29 cellular contexts compared by ENCODE assay signal in the genomic region with DNA sequence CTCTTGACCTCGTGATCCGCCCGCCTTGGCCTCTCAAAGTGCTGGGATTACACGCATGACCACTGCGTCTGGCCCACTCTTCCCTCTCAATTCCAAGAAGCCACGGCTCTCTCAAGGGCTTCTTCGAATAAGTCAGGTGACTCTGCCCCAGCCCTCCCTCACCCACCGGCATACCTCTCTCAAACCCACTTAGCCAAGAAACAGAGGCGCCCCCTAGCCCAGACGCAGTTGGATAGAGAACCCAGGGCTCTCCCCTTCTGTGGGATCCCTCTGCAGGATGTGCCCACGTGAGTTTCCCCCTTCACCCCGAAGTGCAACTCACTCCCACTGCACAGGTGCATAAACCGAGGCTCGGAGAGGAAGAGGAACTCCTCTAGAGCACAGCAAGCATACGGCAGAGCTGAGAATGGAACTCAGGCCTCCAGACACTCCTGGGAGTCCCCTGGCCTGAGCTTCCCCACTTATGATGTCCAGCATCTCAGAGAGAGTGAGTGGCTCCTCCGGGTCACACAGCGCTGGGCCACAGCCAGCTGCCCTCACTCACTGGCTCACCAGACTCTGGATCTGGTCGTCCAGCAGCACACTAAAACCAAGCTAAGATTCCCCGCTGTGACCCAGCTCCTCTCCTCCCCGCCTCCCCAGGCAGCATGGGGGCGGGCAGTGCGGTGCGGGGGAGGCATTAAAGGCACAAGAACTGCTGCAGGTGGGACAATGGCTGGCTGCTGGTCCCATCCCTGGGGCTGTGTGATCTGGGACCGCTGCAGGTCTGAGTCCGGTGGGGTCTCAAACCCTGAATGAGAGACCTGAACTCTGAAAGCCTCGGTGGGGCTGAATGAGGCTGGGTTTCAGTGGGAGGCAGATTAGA. TPM values are rescaled to one million over a fixed set of nuclear protein-coding genes. Genes with fewer than 3 reads are reported as not detected.
DNase-seq lines count a peak whose midpoint lies in the region; ATAC-seq and TF ChIP-seq lines count a peak whose summit lies in the region.
"Had no signal": no experiment of that assay in that cellular context is flagged by ENCODE, and none has a peak within 500 bp of the region (broad histone marks: within the 10 kb centered on the region; RNA-seq: fewer than 3 reads in every experiment).

No MANE protein-coding gene starts in this region.

- H3K36me3 ChIP-seq in CD4-positive, CD25-positive, alpha-beta regulatory T cell (ENCODE audit: control insufficient read depth, insufficient read depth, low read length), result no peaks in the 10 kb centered on the region
- H3K36me3 ChIP-seq in HEK293 (ENCODE audit: control insufficient read depth in 2 of 2, insufficient read depth in 1 of 2, low read length in 2 of 2), result peaks cover 0 to 32% of the 10 kb centered on the region in 2 experiments; a peak in 2 of 3 replicates
- H3K36me3 ChIP-seq: prostate gland had no signal

- ATAC-seq in CD4-positive, CD25-positive, alpha-beta regulatory T cell (ENCODE audit: low read depth in 2 of 2), result no peak
- no peak for ATAC-seq in HG03342 (IDR thresholded peaks at IDR 0.05; ENCODE audit: unreplicated experiment)
- ATAC-seq: activated naive CD8-positive, alpha-beta T cell treated with anti-CD3 and anti-CD28 coated beads, Interleukin-2, amount 50 U/mL, for 24 hours; naive thymus-derived CD4-positive, alpha-beta T cell had no signal

- H3K4me1 ChIP-seq in CD4-positive, CD25-positive, alpha-beta regulatory T cell (ENCODE audit: control insufficient read depth, insufficient read depth, low read length, poor library complexity, severe bottlenecking), result peaks cover 4% of the 10 kb centered on the region
- H3K4me1 ChIP-seq in HEK293 (ENCODE audit: control insufficient read depth, insufficient read depth, low read length), result no peaks in the 10 kb centered on the region
- H3K4me1 ChIP-seq: prostate gland had no signal

- no peak overlapping the region for H3K4me3 ChIP-seq in CD4-positive, CD25-positive, alpha-beta regulatory T cell (ENCODE audit: low read depth, low read length)
- no peak overlapping the region for H3K4me3 ChIP-seq in HEK293 (ENCODE audit: low read depth, low read length)
- H3K4me3 ChIP-seq: prostate gland had no signal

- H3K27me3 Mint-ChIP-seq in CD4-positive, CD25-positive, alpha-beta regulatory T cell, result no peaks in the 10 kb centered on the region
- no peaks in the 10 kb centered on the region for H3K27me3 Mint-ChIP-seq in dendritic cell treated with granulocyte-macrophage colony-stimulating factor and Interleukin-4, amounts not matched to agents 40 ng/mL and 50 ng/mL, for 4 days
- no peaks in the 10 kb centered on the region for H3K27me3 Mint-ChIP-seq in nephron progenitor cell (ENCODE audit: low read depth, poor library complexity)
- H3K27me3 Mint-ChIP-seq: activated naive CD8-positive, alpha-beta T cell treated with anti-CD3 and anti-CD28 coated beads, Interleukin-2, amount 50 U/mL, for 24 hours; CD4-positive, alpha-beta memory T cell; naive thymus-derived CD4-positive, alpha-beta T cell; type B pancreatic cell had no signal

- TF ChIP-seq CTCF in HEK293 (tag by site-specific recombination; IDR thresholded peaks at IDR 0.05) (no peak), nephron progenitor cell (IDR thresholded peaks at IDR 0.05) (no peak)

- no peak overlapping the region for H3K4me3 Mint-ChIP-seq in CD4-positive, CD25-positive, alpha-beta regulatory T cell
- H3K4me3 Mint-ChIP-seq in dendritic cell treated with granulocyte-macrophage colony-stimulating factor and Interleukin-4, amounts not matched to agents 40 ng/mL and 50 ng/mL, for 4 days, result no peak overlapping the region
- H3K4me3 Mint-ChIP-seq in nephron progenitor cell, result no peak overlapping the region
- H3K4me3 Mint-ChIP-seq: activated naive CD8-positive, alpha-beta T cell treated with anti-CD3 and anti-CD28 coated beads, Interleukin-2, amount 50 U/mL, for 24 hours; CD4-positive, alpha-beta memory T cell; naive thymus-derived CD4-positive, alpha-beta T cell; type B pancreatic cell had no signal

- no peak for DNase-seq in CD4-positive, CD25-positive, alpha-beta regulatory T cell
- DNase-seq in nephron progenitor cell, result no peak
- DNase-seq in OCI-M2 (lab: John Stamatoyannopoulos, UW; ENCODE audit: unreplicated experiment), result no peak
- no peak for DNase-seq in GF-D8 (lab: John Stamatoyannopoulos, UW)
- no peak for DNase-seq in stimulated activated CD4-positive, alpha-beta T cell treated with anti-CD3 and anti-CD28 coated beads, Interleukin-15, amount 100 ng/mL, for 24 hours
- DNase-seq: activated CD4-positive, alpha-beta T cell treated with anti-CD3 and anti-CD28 coated beads for 4 hours; activated naive CD8-positive, alpha-beta T cell treated with anti-CD3 and anti-CD28 coated beads, Interleukin-2, amount 50 U/mL, for 24 hours; CD4-positive, alpha-beta memory T cell; DMS53; foreskin fibroblast; GOT3; hypothalamus; kidney glomerular epithelial cell; naive thymus-derived CD4-positive, alpha-beta T cell; NCI-H1092; NCI-H2029; NCI-H510A treated with DMSO at 0.1 percent for 48 hours; RPMI8226; small intestine; stimulated activated CD4-positive, alpha-beta T cell treated with anti-CD3 and anti-CD28 coated beads, Interleukin-4, amount 100 ng/mL, for 4 hours had no signal

- peaks cover 22% of the 10 kb centered on the region for H3K36me3 Mint-ChIP-seq in CD4-positive, CD25-positive, alpha-beta regulatory T cell
- H3K36me3 Mint-ChIP-seq in dendritic cell treated with granulocyte-macrophage colony-stimulating factor and Interleukin-4, amounts not matched to agents 40 ng/mL and 50 ng/mL, for 4 days (ENCODE audit: low read depth), result peaks cover 68% of the 10 kb centered on the region
- H3K36me3 Mint-ChIP-seq in nephron progenitor cell (ENCODE audit: low read depth), result peaks cover 4% of the 10 kb centered on the region
- H3K36me3 Mint-ChIP-seq: type B pancreatic cell had no signal

- POLR2A ChIA-PET in HEK293 (lab: Yijun Ruan, JAX), result no interaction called here

- peaks cover 0 to 16% (median 2%) of the 10 kb centered on the region in 4 donors for H3K4me1 Mint-ChIP-seq in CD4-positive, CD25-positive, alpha-beta regulatory T cell
- H3K4me1 Mint-ChIP-seq in dendritic cell treated with granulocyte-macrophage colony-stimulating factor and Interleukin-4, amounts not matched to agents 40 ng/mL and 50 ng/mL, for 4 days (ENCODE audit: low read depth), result peaks cover 31% of the 10 kb centered on the region
- peaks cover 14% of the 10 kb centered on the region for H3K4me1 Mint-ChIP-seq in nephron progenitor cell
- H3K4me1 Mint-ChIP-seq: activated naive CD8-positive, alpha-beta T cell treated with anti-CD3 and anti-CD28 coated beads, Interleukin-2, amount 50 U/mL, for 24 hours had no signal

- no peaks in the 10 kb centered on the region for H3K9me3 ChIP-seq in CD4-positive, CD25-positive, alpha-beta regulatory T cell (ENCODE audit: control insufficient read depth in 2 of 2, low read length in 2 of 2)
- no peaks in the 10 kb centered on the region for H3K9me3 ChIP-seq in HEK293 (ENCODE audit: control insufficient read depth, insufficient read depth, low read depth, low read length)
- H3K9me3 ChIP-seq: prostate gland had no signal

- intact Hi-C loops in dendritic cell treated with granulocyte-macrophage colony-stimulating factor and Interleukin-4, amounts not matched to agents 40 ng/mL and 50 ng/mL, for 4 days (cut with micrococcal nuclease), result no loop called here

- peaks cover 0 to 2% (median 0%) of the 10 kb centered on the region in 7 donors for H3K9me3 Mint-ChIP-seq in CD4-positive, CD25-positive, alpha-beta regulatory T cell
- no peaks in the 10 kb centered on the region for H3K9me3 Mint-ChIP-seq in dendritic cell treated with granulocyte-macrophage colony-stimulating factor and Interleukin-4, amounts not matched to agents 40 ng/mL and 50 ng/mL, for 4 days
- no peaks in the 10 kb centered on the region for H3K9me3 Mint-ChIP-seq in nephron progenitor cell
- H3K9me3 Mint-ChIP-seq: activated naive CD8-positive, alpha-beta T cell treated with anti-CD3 and anti-CD28 coated beads, Interleukin-2, amount 50 U/mL, for 24 hours; activated T-helper 2 cell treated with anti-CD3 and anti-CD28 coated beads, Interferon-gamma antibody, Interleukin-2, Interleukin-4, amounts not matched to agents 10 μg/mL and 5 μg/mL and 100 μg/mL, durations not matched to agents 14 hours and 24 hours and 36 hours; CD4-positive, alpha-beta memory T cell; naive thymus-derived CD4-positive, alpha-beta T cell; type B pancreatic cell had no signal

- H3K27ac Mint-ChIP-seq in CD4-positive, CD25-positive, alpha-beta regulatory T cell, result peak overlapping the region in 2 of 3 donors; percentile 38 to 76
- peak overlapping the region; percentile 9 for H3K27ac Mint-ChIP-seq in dendritic cell treated with granulocyte-macrophage colony-stimulating factor and Interleukin-4, amounts not matched to agents 40 ng/mL and 50 ng/mL, for 4 days
- peak overlapping the region; percentile 69 for H3K27ac Mint-ChIP-seq in nephron progenitor cell
- H3K27ac Mint-ChIP-seq: activated naive CD8-positive, alpha-beta T cell treated with anti-CD3 and anti-CD28 coated beads, Interleukin-2, amount 50 U/mL, for 24 hours; activated T-helper 2 cell treated with anti-CD3 and anti-CD28 coated beads, Interferon-gamma antibody, Interleukin-2, Interleukin-4, amounts not matched to agents 10 μg/mL and 5 μg/mL and 100 μg/mL, durations not matched to agents 14 hours and 24 hours and 36 hours; type B pancreatic cell had no signal

- CTCF ChIA-PET in HEK293 (lab: Yijun Ruan, JAX), result no interaction called here

- no peaks in the 10 kb centered on the region for H3K27me3 ChIP-seq in CD4-positive, CD25-positive, alpha-beta regulatory T cell (ENCODE audit: control insufficient read depth, insufficient read depth, low read length)

- H3K27ac ChIP-seq in CD4-positive, CD25-positive, alpha-beta regulatory T cell (ENCODE audit: insufficient read depth, low read length, poor library complexity, severe bottlenecking), result no peak overlapping the region
- H3K27ac ChIP-seq in HEK293 (ENCODE audit: extremely low read depth, low read depth, low read length), result no peak overlapping the region
- H3K27ac ChIP-seq: epithelial cell of prostate, prostate gland had no signal

TF ChIP-seq in HEK293, 187 proteins besides CTCF, POLR2A, EP300 and RAD21 (continues in another document):
- TF ChIP-seq ZNF830 (tag by site-specific recombination; IDR thresholded peaks at IDR 0.05; ENCODE audit: low read depth) (no peak), ZNF76 (tag by site-specific recombination; IDR thresholded peaks at IDR 0.05; ENCODE audit: borderline replicate concordance, low read depth) (no peak), ZFHX2 (tag by site-specific recombination; conservative IDR thresholded peaks at IDR 0.05) (peak; percentile 96)

RNA-seq across cellular contexts. Expression of a gene that starts 16.8 kb away (rescaled TPM):
- 22.1 TPM for total RNA-seq in CD4-positive, CD25-positive, alpha-beta regulatory T cell
- 10 to 100 TPM; 71.3 to 85.0 (median 83.5) TPM for polyA plus RNA-seq in CD4-positive, CD25-positive, alpha-beta regulatory T cell
- total RNA-seq: dermis microvascular lymphatic vessel endothelial cell, LHCN-M2 had no signal

RNA-seq across cellular contexts. Expression of a gene that starts 41.9 kb away (rescaled TPM):
- total RNA-seq in CD4-positive, CD25-positive, alpha-beta regulatory T cell, result not detected
- polyA plus RNA-seq in CD4-positive, CD25-positive, alpha-beta regulatory T cell, result under 1 TPM in 1 of 4 donors, not detected in 3; 0.56 TPM
- total RNA-seq: dermis microvascular lymphatic vessel endothelial cell, LHCN-M2 had no signal
- polyA plus RNA-seq: CD4-positive, alpha-beta memory T cell; naive thymus-derived CD4-positive, alpha-beta T cell had no signal

Comparison
In these comparisons a context has a peak if more than half of its experiments do, and no peak if none do; other contexts are left out.
1. H3K27ac Mint-ChIP-seq: peak in every context shown above with its lines; median percentile 69 in nephron progenitor cell; 57 in CD4-positive, CD25-positive, alpha-beta regulatory T cell; 9 in dendritic cell treated with granulocyte-macrophage colony-stimulating factor and Interleukin-4, amounts not matched to agents 40 ng/mL and 50 ng/mL, for 4 days.